Comparison of ENCODE assay signal across 8 cellular contexts in genomic region chr3:48990636-48991421, GRCh38. TPM values are rescaled to one million over a fixed set of nuclear protein-coding genes. Genes with fewer than 3 reads are reported as not detected.
DNase-seq lines count a peak whose midpoint lies in the region; ATAC-seq and TF ChIP-seq lines count a peak whose summit lies in the region.

No MANE protein-coding gene starts in this region.

- H3K4me1 ChIP-seq in aorta (ENCODE audit: control insufficient read depth in 1 of 2, insufficient read depth in 2 of 2, low read length in 2 of 2) = peaks cover 0 to 3% of the 10 kb centered on the region in 2 donors

- DNase-seq in NCI-H82 (lab: John Stamatoyannopoulos, UW) (peak; percentile 40), NCI-H82 treated with DMSO at 0.1 percent for 48 hours (lab: John Stamatoyannopoulos, UW; ENCODE audit: unreplicated experiment) (no peak), T-helper 1 cell (peak in 3 of 5 donors; percentile 21 to 43 (median 22)), endothelial cell (ENCODE audit: low spot score) (no peak), naive B cell (no peak), aorta (no peak), NCI-H1694 treated with DMSO at 0.1 percent for 48 hours (lab: John Stamatoyannopoulos, UW) (no peak)

- H3K36me3 ChIP-seq in aorta (ENCODE audit: control insufficient read depth in 1 of 2, insufficient read depth in 2 of 2, low read length in 1 of 2) = peaks cover 0 to 2% of the 10 kb centered on the region in 2 donors

- H3K9me3 Mint-ChIP-seq in endothelial cell (ENCODE audit: unreplicated experiment) (no peaks in the 10 kb centered on the region), naive B cell (no peaks in the 10 kb centered on the region)

- H3K4me3 Mint-ChIP-seq in endothelial cell (ENCODE audit: unreplicated experiment) = peak overlapping the region; percentile 86
- peak overlapping the region; percentile 89 to 94 (median 92) for H3K4me3 Mint-ChIP-seq in naive B cell

- H3K4me1 Mint-ChIP-seq in endothelial cell (ENCODE audit: unreplicated experiment) (peaks cover 10% of the 10 kb centered on the region), naive B cell (peaks cover 23 to 45% (median 38%) of the 10 kb centered on the region in 3 donors)

- H3K27me3 ChIP-seq in aorta (ENCODE audit: control insufficient read depth in 1 of 2, insufficient read depth in 2 of 2, low read length in 1 of 2) = no peaks in the 10 kb centered on the region

- peak; percentile 19 for ATAC-seq in HG02571 (IDR thresholded peaks at IDR 0.05; ENCODE audit: unreplicated experiment)
- ATAC-seq in naive B cell (ENCODE audit: low read depth in 2 of 2) = peak in 1 of 2 donors; percentile 15
- peak; percentile 2 for ATAC-seq in aorta (ENCODE audit: low FRiP score)

- no peak for TF ChIP-seq CTCF in endothelial cell (IDR thresholded peaks at IDR 0.05; ENCODE audit: unreplicated experiment)

- intact Hi-C loops in aorta (cut with DNase I) = loop anchor here in 1 of 2 donors (5.0 kb wide), 1 partner anchor 36 kb away; the partner anchor contains the start of gene IMPDH2

- peak overlapping the region in 1 of 2 donors; percentile 97 for H3K27ac ChIP-seq in aorta (ENCODE audit: low read depth in 1 of 2, low read length in 2 of 2)

- H3K27ac Mint-ChIP-seq in endothelial cell (ENCODE audit: unreplicated experiment) = no peak overlapping the region
- H3K27ac Mint-ChIP-seq in naive B cell = peak overlapping the region in 4 of 6 donors; percentile 82 to 96 (median 92)

- peaks cover 5% of the 10 kb centered on the region for H3K36me3 Mint-ChIP-seq in endothelial cell (ENCODE audit: low read depth, unreplicated experiment)
- no peaks in the 10 kb centered on the region for H3K36me3 Mint-ChIP-seq in naive B cell

- WGBS in aorta, 2 donors = 2 to 4% methylated on average over 35 to 40 of the region's 40 CpGs

- no peaks in the 10 kb centered on the region for H3K9me3 ChIP-seq in aorta (ENCODE audit: control insufficient read depth, low read length)

- peak overlapping the region; percentile 22 to 71 for H3K4me3 ChIP-seq in aorta (ENCODE audit: low read length in 2 of 2)

- peaks cover 1% of the 10 kb centered on the region for H3K27me3 Mint-ChIP-seq in endothelial cell (ENCODE audit: unreplicated experiment)
- no peaks in the 10 kb centered on the region for H3K27me3 Mint-ChIP-seq in naive B cell

RNA-seq across cellular contexts. Expression of gene P4HTM, which starts 0.8 kb away (rescaled TPM):
- total RNA-seq in endothelial cell (ENCODE audit: unreplicated experiment) = 9.3 TPM
- 10 to 100 TPM in 5 of 6 donors, 1 to 10 TPM in 1; 2.6 to 17.8 (median 15.1) TPM for polyA plus RNA-seq in naive B cell (ENCODE audit: low read depth in 6 of 6)
- 10 to 100 TPM; 22.0 to 36.6 TPM for total RNA-seq in aorta
- 10 to 100 TPM; 11.1 to 59.5 TPM for polyA plus RNA-seq in aorta

RNA-seq across cellular contexts. Expression of gene WDR6, which starts 16.4 kb away (rescaled TPM):
- 148 TPM for total RNA-seq in endothelial cell (ENCODE audit: unreplicated experiment)
- polyA plus RNA-seq in naive B cell (ENCODE audit: low read depth in 6 of 6) = 100 to 1,000 TPM in 4 of 6 donors, 10 to 100 TPM in 2; 94.3 to 112 (median 106) TPM
- 100 to 1,000 TPM; 118 to 151 TPM for total RNA-seq in aorta
- 100 to 1,000 TPM in 1 of 2 donors, 10 to 100 TPM in 1; 24.0 to 232 TPM for polyA plus RNA-seq in aorta

RNA-seq across cellular contexts. Expression of gene DALRD3, which starts 27.6 kb away (rescaled TPM):
- total RNA-seq in endothelial cell (ENCODE audit: unreplicated experiment) = 27.8 TPM
- polyA plus RNA-seq in naive B cell (ENCODE audit: low read depth in 6 of 6) = 10 to 100 TPM; 25.4 to 40.6 (median 27.5) TPM
- total RNA-seq in aorta = 10 to 100 TPM in 1 of 2 donors, 1 to 10 TPM in 1; 8.8 to 20.6 TPM
- 10 to 100 TPM; 10.1 to 42.4 TPM for polyA plus RNA-seq in aorta

RNA-seq across cellular contexts. Expression of gene NDUFAF3, which starts 31.1 kb away (rescaled TPM):
- total RNA-seq in endothelial cell (ENCODE audit: unreplicated experiment) (32.3 TPM), aorta (10 to 100 TPM; 55.8 to 60.6 TPM)
- polyA plus RNA-seq in naive B cell (ENCODE audit: low read depth in 6 of 6) (100 to 1,000 TPM; 124 to 177 (median 143) TPM), aorta (10 to 100 TPM; 72.2 to 75.1 TPM)

RNA-seq across cellular contexts. Expression of gene IMPDH2, which starts 38.4 kb away (rescaled TPM):
- total RNA-seq in endothelial cell (ENCODE audit: unreplicated experiment) (111 TPM), aorta (100 to 1,000 TPM in 1 of 2 donors, 10 to 100 TPM in 1; 84.6 to 101 TPM)
- polyA plus RNA-seq in naive B cell (ENCODE audit: low read depth in 6 of 6) (100 to 1,000 TPM in 3 of 6 donors, 10 to 100 TPM in 3; 78.6 to 117 (median 97.6) TPM), aorta (100 to 1,000 TPM in 1 of 2 donors, 10 to 100 TPM in 1; 47.6 to 111 TPM)

Comparison
In these comparisons a context has a peak if more than half of its experiments do, and no peak if none do; other contexts are left out.
1. DNase-seq: peak in NCI-H82 (single experiment) and T-helper 1 cell (3 of 5); none in NCI-H82 treated with DMSO at 0.1 percent for 48 hours (single experiment), endothelial cell (single experiment), naive B cell (single experiment), aorta (0 of 2) and NCI-H1694 treated with DMSO at 0.1 percent for 48 hours (single experiment).